In the genomic region with DNA sequence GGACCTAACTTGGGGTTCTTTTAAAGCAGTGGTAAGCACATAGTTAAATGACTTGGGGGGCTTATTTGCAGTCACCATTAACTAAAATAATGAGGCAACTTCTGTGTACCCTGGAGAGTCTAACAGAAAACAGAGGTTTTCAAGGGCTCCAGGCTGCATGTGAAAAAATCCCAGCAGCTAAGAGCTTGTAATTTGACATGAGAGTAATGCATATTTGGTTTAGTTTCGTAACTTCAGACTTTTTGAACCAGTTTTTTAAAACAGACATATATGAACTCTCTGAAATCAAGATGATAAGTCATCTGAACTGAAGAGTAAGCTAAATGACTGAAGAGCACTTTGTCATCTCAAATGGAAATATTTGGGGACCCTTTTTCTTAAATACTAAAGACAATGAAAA, we compare ENCODE assay signal across 21 cellular contexts.
"Had no signal": no experiment of that assay in that cellular context is flagged by ENCODE, and none has a peak within 500 bp of the region (broad histone marks: within the 10 kb centered on the region; RNA-seq: fewer than 3 reads in every experiment).

No MANE protein-coding gene starts in this region.

- H3K27ac Mint-ChIP-seq: activated CD8-positive, alpha-beta T cell treated with anti-CD3 and anti-CD28 coated beads for 36 hours; activated naive CD4-positive, alpha-beta T cell treated with anti-CD3 and anti-CD28 coated beads, Interleukin-2, amount 50 U/mL, for 24 hours; dendritic cell treated with granulocyte-macrophage colony-stimulating factor and Interleukin-4, amounts not matched to agents 40 ng/mL and 50 ng/mL, for 4 days had no signal

- H3K4me2 ChIP-seq: hepatocyte had no signal

- H3K79me2 ChIP-seq: hepatocyte had no signal

- H2AFZ ChIP-seq: hepatocyte had no signal

- DNase-seq: activated CD8-positive, alpha-beta T cell treated with anti-CD3 and anti-CD28 coated beads for 36 hours; activated effector memory CD4-positive, alpha-beta T cell treated with anti-CD3 and anti-CD28 coated beads, Interleukin-2, amount 50 U/mL, for 16 hours; activated T-cell treated with anti-CD3 and anti-CD28 coated beads, Interleukin-2, amount 50 U/mL, for 4 hours; amniotic stem cell; body of pancreas; naive thymus-derived CD8-positive, alpha-beta T cell; retina; stimulated activated CD4-positive, alpha-beta T cell treated with anti-CD3 and anti-CD28 coated beads, Interleukin-15, amount 100 ng/mL, for 24 hours; stimulated activated CD4-positive, alpha-beta T cell treated with anti-CD3 and anti-CD28 coated beads, Interleukin-4, amount 100 ng/mL, for 1 hour; stimulated activated naive CD4-positive, alpha-beta T cell; T-helper 1 cell; T1000; transverse colon had no signal

- ATAC-seq: activated CD8-positive, alpha-beta T cell treated with anti-CD3 and anti-CD28 coated beads for 36 hours; activated T-cell treated with anti-CD3 and anti-CD28 coated beads, Interleukin-2, amount 50 U/mL, for 4 hours; body of pancreas; left lobe of liver; naive thymus-derived CD8-positive, alpha-beta T cell had no signal

- H3K36me3 Mint-ChIP-seq: activated naive CD4-positive, alpha-beta T cell treated with anti-CD3 and anti-CD28 coated beads, Interleukin-2, amount 50 U/mL, for 24 hours; naive thymus-derived CD8-positive, alpha-beta T cell had no signal

- H3K4me1 Mint-ChIP-seq: activated naive CD4-positive, alpha-beta T cell treated with anti-CD3 and anti-CD28 coated beads, Interleukin-2, amount 50 U/mL, for 24 hours; central memory CD8-positive, alpha-beta T cell had no signal

- H3K4me1 ChIP-seq: body of pancreas had no signal

- H3K27me3 ChIP-seq: body of pancreas, hepatocyte, transverse colon had no signal

- H3K9me3 ChIP-seq: body of pancreas, neutrophil, transverse colon had no signal

- H3K36me3 ChIP-seq: neutrophil, transverse colon had no signal

- H3K4me3 ChIP-seq: body of pancreas, hepatocyte, SK-N-MC, transverse colon had no signal

- H3K9me3 Mint-ChIP-seq: activated CD8-positive, alpha-beta T cell treated with anti-CD3 and anti-CD28 coated beads for 36 hours; activated naive CD4-positive, alpha-beta T cell treated with anti-CD3 and anti-CD28 coated beads, Interleukin-2, amount 50 U/mL, for 24 hours; activated T-cell treated with anti-CD3 and anti-CD28 coated beads, Interleukin-2, amount 50 U/mL, for 4 hours; central memory CD8-positive, alpha-beta T cell; dendritic cell treated with granulocyte-macrophage colony-stimulating factor and Interleukin-4, amounts not matched to agents 40 ng/mL and 50 ng/mL, for 4 days; naive thymus-derived CD8-positive, alpha-beta T cell had no signal

- H3K27ac ChIP-seq: body of pancreas, epithelial cell of prostate, hepatocyte, neutrophil, SK-N-MC, transverse colon had no signal

- H3K4me3 Mint-ChIP-seq: activated CD8-positive, alpha-beta T cell treated with anti-CD3 and anti-CD28 coated beads for 36 hours; activated naive CD4-positive, alpha-beta T cell treated with anti-CD3 and anti-CD28 coated beads, Interleukin-2, amount 50 U/mL, for 24 hours; activated T-cell treated with anti-CD3 and anti-CD28 coated beads, Interleukin-2, amount 50 U/mL, for 4 hours; central memory CD8-positive, alpha-beta T cell; dendritic cell treated with granulocyte-macrophage colony-stimulating factor and Interleukin-4, amounts not matched to agents 40 ng/mL and 50 ng/mL, for 4 days; naive thymus-derived CD8-positive, alpha-beta T cell had no signal
